ENCODE assay signal across 1 cellular context in genomic region chr19:45607071-45608029, GRCh38.
TF ChIP-seq lines count a peak whose summit lies in the region.

No MANE protein-coding gene starts in this region.

TF ChIP-seq in GM12878, 131 proteins besides CTCF, POLR2A, EP300 and RAD21:
- TF ChIP-seq RAD51 (IDR thresholded peaks at IDR 0.05) (0 out of 2 replicates have a peak, but pooled peaks have one; percentile 19), TCF3 (IDR thresholded peaks at IDR 0.05; ENCODE audit: borderline replicate concordance, insufficient read depth, low read depth, low read length) (no peak), FOS (IDR thresholded peaks at IDR 0.05; ENCODE audit: borderline replicate concordance, extremely low read depth, insufficient read length) (no peak), SUPT20H (IDR thresholded peaks at IDR 0.05; ENCODE audit: borderline replicate concordance, control insufficient read depth, low read depth, low read length) (no peak), YY1 (IDR thresholded peaks at IDR 0.05; ENCODE audit: low read depth, low read length) (0 out of 2 replicates have a peak, but pooled peaks have one; percentile 14), ZNF24 (IDR thresholded peaks at IDR 0.05) (no peak), KAT2A (conservative IDR thresholded peaks at IDR 0.05; ENCODE audit: control insufficient read depth, low read depth, low read length) (no peak), SMC3 (IDR thresholded peaks at IDR 0.05; ENCODE audit: borderline replicate concordance, low read length) (peak; percentile 79), NBN (IDR thresholded peaks at IDR 0.05) (peak; percentile 59; the same call in 1 of the 2 replicates), NR2F1 (conservative IDR thresholded peaks at IDR 0.05) (peak; percentile 55; the same call in 1 of the 2 replicates), ATF7 (IDR thresholded peaks at IDR 0.05; ENCODE audit: low read depth) (no peak), SREBF1 (IDR thresholded peaks at IDR 0.05; ENCODE audit: low read length) (no peak), ZZZ3 (IDR thresholded peaks at IDR 0.05; ENCODE audit: control insufficient read depth, insufficient read length, low read depth) (no peak), MEF2B (IDR thresholded peaks at IDR 0.05; ENCODE audit: partially characterized antibody, poor library complexity, severe bottlenecking) (peak; percentile 54), MTA2 (IDR thresholded peaks at IDR 0.05; ENCODE audit: low read depth) (0 out of 2 replicates have a peak, but pooled peaks have one; percentile 34), ZNF687 (IDR thresholded peaks at IDR 0.05) (0 out of 2 replicates have a peak, but pooled peaks have one; percentile 27), DPF2 (IDR thresholded peaks at IDR 0.05) (0 out of 2 replicates have a peak, but pooled peaks have one; percentile 14), BHLHE40 (IDR thresholded peaks at IDR 0.05; ENCODE audit: borderline replicate concordance in 1 of 2, low read depth in 2 of 2, low read length in 1 of 2) (peak in 1 of 2 experiments; percentile 28; a peak in 1 of 4 replicates), MYB (IDR thresholded peaks at IDR 0.05; ENCODE audit: borderline replicate concordance, low read depth, low read length) (no peak), ASH2L (IDR thresholded peaks at IDR 0.05; ENCODE audit: borderline replicate concordance, low read depth) (no peak), IKZF2 (IDR thresholded peaks at IDR 0.05) (peak; percentile 90 to 93), HCFC1 (IDR thresholded peaks at IDR 0.05; ENCODE audit: low read length) (no peak), USF1 (IDR thresholded peaks at IDR 0.05; ENCODE audit: borderline replicate concordance, extremely low read length, insufficient read depth, low read depth, low read length) (peak; percentile 32), GATAD2B (conservative IDR thresholded peaks at IDR 0.05; ENCODE audit: low read depth) (0 out of 2 replicates have a peak, but pooled peaks have one; percentile 23), IKZF1 (conservative IDR thresholded peaks at IDR 0.05) (peak; percentile 96), SREBF2 (IDR thresholded peaks at IDR 0.05; ENCODE audit: low read length) (no peak), RB1 (IDR thresholded peaks at IDR 0.05; ENCODE audit: borderline replicate concordance) (no peak), SPI1 (IDR thresholded peaks at IDR 0.05; ENCODE audit: borderline replicate concordance, insufficient read depth, low read depth, low read length) (0 out of 2 replicates have a peak, but pooled peaks have one; percentile 5), EED (IDR thresholded peaks at IDR 0.05; ENCODE audit: low read depth) (peak; percentile 92), CEBPB (IDR thresholded peaks at IDR 0.05; ENCODE audit: borderline replicate concordance in 1 of 2, low read depth in 2 of 2, low read length in 2 of 2) (no peak)
- TF ChIP-seq, protein P1, sequence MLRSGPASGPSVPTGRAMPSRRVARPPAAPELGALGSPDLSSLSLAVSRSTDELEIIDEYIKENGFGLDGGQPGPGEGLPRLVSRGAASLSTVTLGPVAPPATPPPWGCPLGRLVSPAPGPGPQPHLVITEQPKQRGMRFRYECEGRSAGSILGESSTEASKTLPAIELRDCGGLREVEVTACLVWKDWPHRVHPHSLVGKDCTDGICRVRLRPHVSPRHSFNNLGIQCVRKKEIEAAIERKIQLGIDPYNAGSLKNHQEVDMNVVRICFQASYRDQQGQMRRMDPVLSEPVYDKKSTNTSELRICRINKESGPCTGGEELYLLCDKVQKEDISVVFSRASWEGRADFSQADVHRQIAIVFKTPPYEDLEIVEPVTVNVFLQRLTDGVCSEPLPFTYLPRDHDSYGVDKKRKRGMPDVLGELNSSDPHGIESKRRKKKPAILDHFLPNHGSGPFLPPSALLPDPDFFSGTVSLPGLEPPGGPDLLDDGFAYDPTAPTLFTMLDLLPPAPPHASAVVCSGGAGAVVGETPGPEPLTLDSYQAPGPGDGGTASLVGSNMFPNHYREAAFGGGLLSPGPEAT (IDR thresholded peaks at IDR 0.05; ENCODE audit: low read depth), result peak; percentile 73
- TF ChIP-seq, protein P2, sequence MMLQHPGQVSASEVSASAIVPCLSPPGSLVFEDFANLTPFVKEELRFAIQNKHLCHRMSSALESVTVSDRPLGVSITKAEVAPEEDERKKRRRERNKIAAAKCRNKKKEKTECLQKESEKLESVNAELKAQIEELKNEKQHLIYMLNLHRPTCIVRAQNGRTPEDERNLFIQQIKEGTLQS (IDR thresholded peaks at IDR 0.05; ENCODE audit: borderline replicate concordance, extremely low read depth, low read depth, low read length), result no peak
- TF ChIP-seq, protein P3, sequence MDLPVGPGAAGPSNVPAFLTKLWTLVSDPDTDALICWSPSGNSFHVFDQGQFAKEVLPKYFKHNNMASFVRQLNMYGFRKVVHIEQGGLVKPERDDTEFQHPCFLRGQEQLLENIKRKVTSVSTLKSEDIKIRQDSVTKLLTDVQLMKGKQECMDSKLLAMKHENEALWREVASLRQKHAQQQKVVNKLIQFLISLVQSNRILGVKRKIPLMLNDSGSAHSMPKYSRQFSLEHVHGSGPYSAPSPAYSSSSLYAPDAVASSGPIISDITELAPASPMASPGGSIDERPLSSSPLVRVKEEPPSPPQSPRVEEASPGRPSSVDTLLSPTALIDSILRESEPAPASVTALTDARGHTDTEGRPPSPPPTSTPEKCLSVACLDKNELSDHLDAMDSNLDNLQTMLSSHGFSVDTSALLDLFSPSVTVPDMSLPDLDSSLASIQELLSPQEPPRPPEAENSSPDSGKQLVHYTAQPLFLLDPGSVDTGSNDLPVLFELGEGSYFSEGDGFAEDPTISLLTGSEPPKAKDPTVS (IDR thresholded peaks at IDR 0.05; ENCODE audit: low read depth, low read length), result no peak
